23 cellular contexts compared by ENCODE assay signal in genomic region chr11:134711008-134711407, GRCh38.
"Had no signal": no experiment of that assay in that cellular context is flagged by ENCODE, and none has a peak within 500 bp of the region (broad histone marks: within the 10 kb centered on the region; RNA-seq: fewer than 3 reads in every experiment).

No MANE protein-coding gene starts in this region.

- H3K36me3 Mint-ChIP-seq: immature natural killer cell, mesothelial cell of epicardium, naive B cell had no signal

- H3K27ac ChIP-seq: coronary artery, dorsolateral prefrontal cortex, esophagus muscularis mucosa, foreskin keratinocyte, gastroesophageal sphincter, heart left ventricle, hepatocyte, left ventricle myocardium inferior, lower lobe of right lung had no signal

- H3K27ac Mint-ChIP-seq: immature natural killer cell, mesothelial cell of epicardium, naive B cell had no signal

- H3K9me3 Mint-ChIP-seq: immature natural killer cell, mesothelial cell of epicardium, naive B cell had no signal

- H3K4me1 ChIP-seq: esophagus muscularis mucosa, foreskin keratinocyte, gastroesophageal sphincter, heart left ventricle, left ventricle myocardium inferior, lower lobe of right lung had no signal

- H3K4me2 ChIP-seq: hepatocyte had no signal

- H3K4me1 Mint-ChIP-seq: immature natural killer cell, naive B cell had no signal

- H3K79me2 ChIP-seq: hepatocyte had no signal

- H3K9me3 ChIP-seq: esophagus muscularis mucosa, gastroesophageal sphincter, heart left ventricle, left ventricle myocardium inferior, lower lobe of right lung, mucosa of descending colon had no signal

- H3K27me3 ChIP-seq: esophagus muscularis mucosa, foreskin keratinocyte, gastroesophageal sphincter had no signal

- DNase-seq: dermis blood vessel endothelial cell; dorsolateral prefrontal cortex; effector CD4-positive, alpha-beta T cell; effector memory CD4-positive, alpha-beta T cell; foreskin keratinocyte; heart left ventricle; hypothalamus; immature natural killer cell; islet precursor cell; left cardiac atrium; left ventricle myocardium inferior; lower lobe of right lung; mesenchymal stem cell; mucosa of descending colon; naive B cell had no signal

- H3K27me3 Mint-ChIP-seq: naive B cell had no signal

- H2AFZ ChIP-seq: hepatocyte had no signal

- H3K4me3 Mint-ChIP-seq: immature natural killer cell, mesothelial cell of epicardium, naive B cell had no signal

- FAIRE-seq: colon, endothelial cell of umbilical vein, frontal cortex had no signal

- ATAC-seq: foreskin keratinocyte, gastroesophageal sphincter, heart left ventricle, left cardiac atrium, lower lobe of right lung, mucosa of descending colon had no signal

- H3K36me3 ChIP-seq: esophagus muscularis mucosa, gastroesophageal sphincter, heart left ventricle, left ventricle myocardium inferior, lower lobe of right lung had no signal

- H3K4me3 ChIP-seq: coronary artery, esophagus muscularis mucosa, gastroesophageal sphincter, heart left ventricle, hepatocyte, left ventricle myocardium inferior, lower lobe of right lung, mucosa of descending colon had no signal
